19 cellular contexts compared by ENCODE assay signal in the genomic region with DNA sequence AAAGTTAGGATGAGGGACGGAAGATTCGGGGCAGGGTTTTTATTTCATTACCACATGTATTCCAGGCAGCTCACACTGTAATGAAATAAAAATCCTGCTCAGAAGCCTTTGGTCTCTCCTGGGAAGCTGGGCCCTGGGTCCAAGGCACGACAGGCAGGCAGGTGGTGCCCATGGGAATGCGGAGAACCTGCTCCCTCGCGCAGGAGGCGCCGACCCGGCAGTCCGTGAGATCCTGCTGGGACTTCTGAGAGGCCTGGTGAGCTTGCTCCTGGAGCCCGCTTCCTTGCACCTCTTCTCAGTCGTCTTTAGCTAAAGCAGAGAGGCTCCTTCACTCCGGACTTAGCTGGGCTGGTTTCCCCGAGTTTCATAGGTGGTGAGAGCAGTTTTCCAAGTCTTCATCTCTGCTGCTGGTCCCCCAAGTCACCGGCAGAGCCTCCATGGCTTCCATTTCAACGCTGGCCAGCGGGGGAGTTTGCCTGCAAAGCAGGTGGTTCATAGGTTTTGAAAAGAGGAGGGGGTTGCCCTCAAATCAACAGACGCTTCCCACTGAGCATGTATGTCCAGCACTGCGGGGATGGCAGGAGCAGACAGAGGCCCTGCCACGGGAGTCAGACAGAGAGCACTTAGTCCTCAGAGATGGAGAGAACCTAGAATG. TPM values are rescaled to one million over a fixed set of nuclear protein-coding genes. Genes with fewer than 3 reads are reported as not detected.
A peak's percentile ranks its signal among the peaks of the same experiment; 100 is the strongest.
DNase-seq lines count a peak whose midpoint lies in the region; ATAC-seq, FAIRE-seq and TF ChIP-seq lines count a peak whose summit lies in the region.
"Had no signal": no experiment of that assay in that cellular context is flagged by ENCODE, and none has a peak within 500 bp of the region (broad histone marks: within the 10 kb centered on the region; RNA-seq: fewer than 3 reads in every experiment).

No MANE protein-coding gene starts in this region.

- H4K20me1 ChIP-seq in HepG2 (ENCODE audit: insufficient read depth, low read length) (no peaks in the 10 kb centered on the region), OCI-LY7 (ENCODE audit: insufficient read depth, low read length) (no peaks in the 10 kb centered on the region)
- H4K20me1 ChIP-seq: BLaER1 had no signal

- intact Hi-C loops in right lobe of liver (cut with DNase I) (no loop called here), HepG2 (cut with micrococcal nuclease; ENCODE audit: unreplicated experiment) (no loop called here), ascending aorta (cut with DNase I) (loop anchor here (5.0 kb wide), 2 partner anchors 59 to 449 kb away; no protein-coding TSS in a partner anchor), lower lobe of right lung (cut with DNase I) (no loop called here), colonic mucosa (cut with DNase I) (no loop called here), OCI-LY7 (cut with micrococcal nuclease; ENCODE audit: unreplicated experiment) (no loop called here)

- TF ChIP-seq CTCF in right lobe of liver (IDR thresholded peaks at IDR 0.05) (no peak), HepG2 (CRISPR knock-in tag; IDR thresholded peaks at IDR 0.05) (no peak), ascending aorta (IDR thresholded peaks at IDR 0.05) (no peak), lower lobe of right lung (IDR thresholded peaks at IDR 0.05) (no peak), suprapubic skin (IDR thresholded peaks at IDR 0.05) (no peak), colonic mucosa (IDR thresholded peaks at IDR 0.05) (no peak), OCI-LY7 (conservative IDR thresholded peaks at IDR 0.05; ENCODE audit: low read length) (no peak)

- H3K36me3 ChIP-seq in right lobe of liver (peaks cover 0 to 21% (median 6%) of the 10 kb centered on the region in 4 donors), HepG2 (replicated peaks in 1 of 2; ENCODE audit: control insufficient read depth in 1 of 2, insufficient read depth in 2 of 2, low read length in 2 of 2) (no peaks in the 10 kb centered on the region), ascending aorta (peaks cover 0 to 4% of the 10 kb centered on the region in 2 donors), lower lobe of right lung (peaks cover 50% of the 10 kb centered on the region), suprapubic skin (peaks cover 11% of the 10 kb centered on the region), colonic mucosa (no peaks in the 10 kb centered on the region), OCI-LY7 (ENCODE audit: insufficient read depth, low read length) (no peaks in the 10 kb centered on the region)
- H3K36me3 ChIP-seq: BLaER1, SJSA1 had no signal

- H3K4me3 ChIP-seq in right lobe of liver (no peak overlapping the region), HepG2 (replicated peaks in 1 of 3; ENCODE audit: insufficient read depth in 1 of 3, low read depth in 2 of 3, low read length in 3 of 3) (no peak overlapping the region), ascending aorta (no peak overlapping the region), lower lobe of right lung (no peak overlapping the region), suprapubic skin (no peak overlapping the region), colonic mucosa (no peak overlapping the region), OCI-LY7 (ENCODE audit: low read depth, low read length, poor library complexity, severe bottlenecking) (no peak overlapping the region)
- H3K4me3 ChIP-seq: BLaER1, SJSA1 had no signal

- H3K9me2 ChIP-seq in OCI-LY7 (ENCODE audit: insufficient read depth, low read length): no peaks in the 10 kb centered on the region

- H3K27ac ChIP-seq in right lobe of liver (no peak overlapping the region), HepG2 (ENCODE audit: extremely low read length, insufficient read depth, low read length) (no peak overlapping the region), ascending aorta (peak overlapping the region; percentile 13 to 46), lower lobe of right lung (no peak overlapping the region), suprapubic skin (no peak overlapping the region), colonic mucosa (no peak overlapping the region), OCI-LY7 (ENCODE audit: low read depth, low read length, poor library complexity, severe bottlenecking) (no peak overlapping the region)
- H3K27ac ChIP-seq: BLaER1, SJSA1 had no signal

- CTCF ChIA-PET in HepG2 (lab: Yijun Ruan, JAX; ENCODE audit: low intra/inter-chr PET ratio, low total read pairs): no interaction called here
- CTCF ChIA-PET in OCI-LY7 (lab: Charles Lee; ENCODE audit: unreplicated experiment): no interaction called here

- H3K4me2 ChIP-seq in HepG2 (ENCODE audit: low read depth, low read length): no peak overlapping the region
- no peak overlapping the region for H3K4me2 ChIP-seq in OCI-LY7 (ENCODE audit: low read length)
- H3K4me2 ChIP-seq: BLaER1 had no signal

- ATAC-seq in right lobe of liver (no peak), HepG2 (no peak), lower lobe of right lung (no peak), HG02642 (IDR thresholded peaks at IDR 0.05; ENCODE audit: poor library complexity, unreplicated experiment) (no peak)

- no peak for TF ChIP-seq RAD21 in HepG2 (CRISPR knock-in tag; IDR thresholded peaks at IDR 0.05)

- FAIRE-seq in HepG2 (lab: Jason Lieb, UNC): no peak

- no peak for TF ChIP-seq EP300 in HepG2 (IDR thresholded peaks at IDR 0.05; ENCODE audit: low read depth in 2 of 2, low read length in 2 of 2)
- no peak for TF ChIP-seq EP300 in HepG2 (CRISPR knock-in tag; IDR thresholded peaks at IDR 0.05; ENCODE audit: borderline replicate concordance)
- TF ChIP-seq EP300 in suprapubic skin (IDR thresholded peaks at IDR 0.05): no peak

- H3K4me1 ChIP-seq in right lobe of liver (peaks cover 0 to 17% (median 6%) of the 10 kb centered on the region in 4 donors), HepG2 (ENCODE audit: insufficient read depth, low read length) (no peaks in the 10 kb centered on the region), ascending aorta (peaks cover 9 to 21% of the 10 kb centered on the region in 2 donors), lower lobe of right lung (peaks cover 32% of the 10 kb centered on the region), suprapubic skin (peaks cover 18% of the 10 kb centered on the region), colonic mucosa (no peaks in the 10 kb centered on the region), OCI-LY7 (ENCODE audit: insufficient read depth, low read length, poor library complexity, severe bottlenecking) (no peaks in the 10 kb centered on the region)
- H3K4me1 ChIP-seq: BLaER1, SJSA1 had no signal

- DNase-seq in right lobe of liver (peak in 2 of 3 donors; percentile 19 to 33), HepG2 (ENCODE audit: low spot score) (no peak), ascending aorta (ENCODE audit: low spot score in 2 of 2) (no peak), lower lobe of right lung (peak; percentile 22), suprapubic skin (ENCODE audit: low spot score in 2 of 2) (peak; percentile 51 to 69), colonic mucosa (no peak), OCI-LY7 (ENCODE audit: low spot score) (no peak)
- DNase-seq: GOT3, IMR-90, Karpas-422, MM.1S, NCI-H1105 treated with DMSO at 0.1 percent for 48 hours, NCI-H187 treated with DMSO at 0.1 percent for 48 hours, NCI-H345, NCI-H526 treated with DMSO at 0.1 percent for 48 hours had no signal

- H3K79me2 ChIP-seq in HepG2 (ENCODE audit: insufficient read depth, low read length) (no peaks in the 10 kb centered on the region), OCI-LY7 (ENCODE audit: insufficient read depth, low read depth, low read length) (no peaks in the 10 kb centered on the region)

- in situ Hi-C loops in HepG2 (cut with HindIII; ENCODE audit: extremely low pct_ligation_motif_present, low pct_unique_long_range_greater_than_20kb): no loop called here

- WGBS in right lobe of liver (ENCODE audit: insufficient coverage, low coverage, low lambda C conversion rate, missing lambda C conversion rate): 96% methylated on average over 17 of the region's 20 CpGs
- 63% methylated on average over 18 of the region's 20 CpGs for WGBS in HepG2 (ENCODE audit: low lambda C conversion rate)
- 89% methylated on average over 13 of the region's 20 CpGs for WGBS in suprapubic skin

- H3K9me3 ChIP-seq in right lobe of liver (no peaks in the 10 kb centered on the region), HepG2 (ENCODE audit: low read length) (no peaks in the 10 kb centered on the region), ascending aorta (no peaks in the 10 kb centered on the region), lower lobe of right lung (no peaks in the 10 kb centered on the region), suprapubic skin (no peaks in the 10 kb centered on the region), colonic mucosa (no peaks in the 10 kb centered on the region), OCI-LY7 (ENCODE audit: low read length) (no peaks in the 10 kb centered on the region)
- H3K9me3 ChIP-seq: BLaER1, SJSA1 had no signal

- BruUV-seq in HepG2 (replicated peaks; lab: Mats Ljungman, UMichigan) (no TSS peak), OCI-LY7 (replicated peaks; lab: Mats Ljungman, UMichigan) (no TSS peak)

- POLR2A ChIA-PET in HepG2 (lab: Yijun Ruan, JAX) (no interaction called here), OCI-LY7 (lab: Charles Lee) (interaction anchor here (1.7 kb wide), 1 partner anchor 9 kb away, joined by 8 read pairs; no protein-coding TSS in a partner anchor)

- no peak overlapping the region for H2AFZ ChIP-seq in HepG2 (ENCODE audit: low read length)
- no peak overlapping the region for H2AFZ ChIP-seq in OCI-LY7 (ENCODE audit: low read length)

- TF ChIP-seq POLR2A in right lobe of liver (IDR thresholded peaks at IDR 0.05) (no peak), HepG2 (IDR thresholded peaks at IDR 0.05; ENCODE audit: insufficient read depth in 1 of 2, low read depth in 2 of 2, low read length in 2 of 2) (no peak), suprapubic skin (IDR thresholded peaks at IDR 0.05) (no peak)

- H3K9ac ChIP-seq in HepG2 (ENCODE audit: insufficient read depth, low read depth, low read length): no peak overlapping the region
- H3K9ac ChIP-seq in colonic mucosa (ENCODE audit: low read depth in 2 of 2, low read length in 2 of 2): no peak overlapping the region
- H3K9ac ChIP-seq: BLaER1 had no signal

- no peaks in the 10 kb centered on the region for H3K27me3 ChIP-seq in right lobe of liver
- H3K27me3 ChIP-seq in HepG2 (ENCODE audit: control insufficient read depth in 1 of 2, insufficient read depth in 2 of 2, low read length in 2 of 2): peaks cover 0 to 22% of the 10 kb centered on the region in 2 experiments; a peak in 4 of 5 replicates
- no peaks in the 10 kb centered on the region for H3K27me3 ChIP-seq in ascending aorta
- H3K27me3 ChIP-seq in lower lobe of right lung (ENCODE audit: low read depth): no peaks in the 10 kb centered on the region
- no peaks in the 10 kb centered on the region for H3K27me3 ChIP-seq in suprapubic skin
- no peaks in the 10 kb centered on the region for H3K27me3 ChIP-seq in colonic mucosa
- H3K27me3 ChIP-seq: BLaER1, SJSA1 had no signal

RNA-seq across cellular contexts. Expression of a gene that starts 24.5 kb away (rescaled TPM):
- total RNA-seq in right lobe of liver (10 to 100 TPM in 4 of 6 experiments, 1 to 10 TPM in 2; 6.2 to 42.7 (median 13.3) TPM), HepG2 (2016; rRNA removed; fragmentation: Illumina TruSeq; extraction: Trizol) (0.53 and 0.66 TPM in 2 replicates), ascending aorta (24.8 TPM), lower lobe of right lung (28.5 TPM), suprapubic skin (10 to 100 TPM; 14.1 to 26.5 (median 16.4) TPM), colonic mucosa (10 to 100 TPM; 11.5 to 16.0 TPM), OCI-LY7 (2022) (5.9 and 7.6 TPM in 2 replicates)
- total RNA-seq in HepG2 (2016; cell fraction: cytosol; rRNA removed; fragmentation: Illumina TruSeq; extraction: Trizol; ENCODE audit: low read depth): 0.30 TPM in 1 of 2 replicates, not detected in the other
- total RNA-seq in HepG2 (2016; cell fraction: insoluble cytoplasmic fraction; rRNA removed; fragmentation: Illumina TruSeq; extraction: Trizol): 0.49 and 0.67 TPM in 2 replicates
- 0.43 and 0.55 TPM in 2 replicates for total RNA-seq in HepG2 (2016; cell fraction: membrane; rRNA removed; fragmentation: Illumina TruSeq; extraction: Trizol)
- 0.37 TPM in 1 of 2 replicates, not detected in the other for total RNA-seq in HepG2 (2016; cell fraction: nucleus; rRNA removed; fragmentation: Illumina TruSeq; extraction: Trizol)
- 0.77 and 0.85 TPM in 2 replicates for polyA plus RNA-seq in HepG2 (2011; rRNA removed)
- polyA plus RNA-seq in HepG2 (2011; cell fraction: cytosol; rRNA removed): 0.39 and 0.58 TPM in 2 replicates
- polyA plus RNA-seq in HepG2 (2011; cell fraction: nucleus; rRNA removed): 0.48 and 0.50 TPM in 2 replicates
- 0.27 TPM in 1 of 2 replicates, not detected in the other for polyA plus RNA-seq in HepG2 (2012)
- 0.33 and 0.44 TPM in 2 replicates for polyA plus RNA-seq in HepG2 (2016; cell fraction: cytosol; fragmentation: Illumina TruSeq; extraction: Trizol; ENCODE audit: low read depth)
- 0.43 and 0.53 TPM in 2 replicates for polyA plus RNA-seq in HepG2 (2016; cell fraction: insoluble cytoplasmic fraction; fragmentation: Illumina TruSeq; extraction: Trizol; ENCODE audit: low read depth)
- polyA plus RNA-seq in HepG2 (2016; cell fraction: membrane; fragmentation: Illumina TruSeq; extraction: Trizol; ENCODE audit: low read depth): 0.45 and 0.56 TPM in 2 replicates
- polyA plus RNA-seq in HepG2 (2016; cell fraction: nucleus; fragmentation: Illumina TruSeq; extraction: Trizol; ENCODE audit: insufficient read depth, low read depth): 0.68 and 0.77 TPM in 2 replicates
- 1.1 and 4.7 TPM in 2 replicates for polyA minus RNA-seq in HepG2 (2011; rRNA and poly(A)+ RNA removed; ENCODE audit: low replicate concordance)
- not detected in 2 replicates for polyA minus RNA-seq in HepG2 (2011; cell fraction: cytosol; rRNA and poly(A)+ RNA removed)
- not detected in 2 replicates for polyA minus RNA-seq in HepG2 (2011; cell fraction: nucleus; rRNA and poly(A)+ RNA removed)
- total RNA-seq in OCI-LY7 (2014; rRNA removed; shearing (Covaris generic)): 5.5 and 14.5 TPM in 2 replicates
- total RNA-seq: G401 had no signal

Comparison
In these comparisons a context has a peak if more than half of its experiments do, and no peak if none do; other contexts are left out.
1. DNase-seq: peak in right lobe of liver (2 of 3), lower lobe of right lung (single experiment) and suprapubic skin (2 of 2); none in HepG2 (single experiment), ascending aorta (0 of 2), colonic mucosa (single experiment) and OCI-LY7 (single experiment).
2. H3K27ac ChIP-seq: peak in ascending aorta (2 of 2); none in right lobe of liver (0 of 3), HepG2 (single experiment), lower lobe of right lung (single experiment), suprapubic skin (single experiment), colonic mucosa (single experiment) and OCI-LY7 (single experiment).